ENCODE assay signal across 13 cellular contexts in genomic region chr10:75967491-75967890, GRCh38.
"Had no signal": no experiment of that assay in that cellular context is flagged by ENCODE, and none has a peak within 500 bp of the region (broad histone marks: within the 10 kb centered on the region; RNA-seq: fewer than 3 reads in every experiment).

No MANE protein-coding gene starts in this region.

- H3K27me3 ChIP-seq: breast epithelium, testis had no signal

- H3K4me1 Mint-ChIP-seq: activated naive CD8-positive, alpha-beta T cell treated with anti-CD3 and anti-CD28 coated beads, Interleukin-2, amount 10 ng/mL, durations not matched to agents 7 days and 5 days; memory B cell had no signal

- H3K9me3 ChIP-seq: breast epithelium, testis had no signal

- ATAC-seq: activated CD4-positive, CD25-positive, alpha-beta regulatory T cell treated with anti-CD3 and anti-CD28 coated beads, Interleukin-2, amount 50 U/mL, for 24 hours; activated T-cell treated with anti-CD3 and anti-CD28 coated beads, Interleukin-2, amount 50 U/mL, for 72 hours; left lobe of liver; stimulated activated naive CD8-positive, alpha-beta T cell treated with anti-CD3 and anti-CD28 coated beads, Interleukin-15, Interleukin-2, amounts not matched to agents 100 U/mL and 50 U/mL, for 24 hours had no signal

- H3K27ac Mint-ChIP-seq: activated naive CD8-positive, alpha-beta T cell treated with anti-CD3 and anti-CD28 coated beads, Interleukin-2, amount 10 ng/mL, durations not matched to agents 7 days and 5 days; activated T-cell treated with anti-CD3 and anti-CD28 coated beads, Interleukin-2, amount 50 U/mL, for 72 hours; memory B cell; natural killer cell treated with Interleukin-12 subunit alpha and Interleukin-12 subunit beta and Interleukin-15 and Interleukin-18, amount 100 ng/mL, for 72 hours had no signal

- H3K36me3 Mint-ChIP-seq: activated naive CD8-positive, alpha-beta T cell treated with anti-CD3 and anti-CD28 coated beads, Interleukin-2, amount 10 ng/mL, durations not matched to agents 7 days and 5 days; memory B cell; natural killer cell treated with Interleukin-12 subunit alpha and Interleukin-12 subunit beta and Interleukin-15 and Interleukin-18, amount 100 ng/mL, for 72 hours had no signal

- H3K27ac ChIP-seq: breast epithelium, testis had no signal

- DNase-seq: activated naive CD8-positive, alpha-beta T cell treated with anti-CD3 and anti-CD28 coated beads, Interleukin-2, amount 10 ng/mL, durations not matched to agents 7 days and 5 days; activated T-cell treated with anti-CD3 and anti-CD28 coated beads, Interleukin-2, amount 50 U/mL, for 72 hours; anterior cingulate cortex; dermis blood vessel endothelial cell; hypothalamus; stimulated activated CD4-positive, alpha-beta T cell treated with anti-CD3 and anti-CD28 coated beads, Interleukin-2, amount 100 ng/mL, for 48 hours; stimulated activated naive CD8-positive, alpha-beta T cell treated with anti-CD3 and anti-CD28 coated beads, Interleukin-15, Interleukin-2, amounts not matched to agents 100 U/mL and 50 U/mL, for 24 hours; testis had no signal

- H3K4me3 Mint-ChIP-seq: activated naive CD8-positive, alpha-beta T cell treated with anti-CD3 and anti-CD28 coated beads, Interleukin-2, amount 10 ng/mL, durations not matched to agents 7 days and 5 days; activated T-cell treated with anti-CD3 and anti-CD28 coated beads, Interleukin-2, amount 50 U/mL, for 72 hours; memory B cell; natural killer cell treated with Interleukin-12 subunit alpha and Interleukin-12 subunit beta and Interleukin-15 and Interleukin-18, amount 100 ng/mL, for 72 hours had no signal

- H3K27me3 Mint-ChIP-seq: memory B cell had no signal

- H3K4me3 ChIP-seq: breast epithelium, testis had no signal

- H3K9me3 Mint-ChIP-seq: activated naive CD8-positive, alpha-beta T cell treated with anti-CD3 and anti-CD28 coated beads, Interleukin-2, amount 10 ng/mL, durations not matched to agents 7 days and 5 days; activated T-cell treated with anti-CD3 and anti-CD28 coated beads, Interleukin-2, amount 50 U/mL, for 72 hours; memory B cell; natural killer cell treated with Interleukin-12 subunit alpha and Interleukin-12 subunit beta and Interleukin-15 and Interleukin-18, amount 100 ng/mL, for 72 hours had no signal

- H3K36me3 ChIP-seq: breast epithelium had no signal

- H3K4me1 ChIP-seq: breast epithelium, testis had no signal
